In genomic region chr7:74788369-74789150, GRCh38 we compare ENCODE assay signal across 8 cellular contexts. TPM values are rescaled to one million over a fixed set of nuclear protein-coding genes. Genes with fewer than 3 reads are reported as not detected.
DNase-seq lines count a peak whose midpoint lies in the region; TF ChIP-seq lines count a peak whose summit lies in the region.
"Not testable (repeated sequence)": the region's sequence is repeated elsewhere in the genome, so short reads cannot be mapped to it uniquely, and the experiment has no call there.

No MANE protein-coding gene starts in this region.

- TF ChIP-seq CTCF in Loucy (conservative IDR thresholded peaks at IDR 0.05; ENCODE audit: low read length); endothelial cell (IDR thresholded peaks at IDR 0.05; ENCODE audit: unreplicated experiment): not testable (repeated sequence)

- not testable (repeated sequence) for H3K4me3 ChIP-seq in HAP-1
- H3K4me3 ChIP-seq in Loucy (ENCODE audit: low read length, poor library complexity, severe bottlenecking), result peak overlapping the region; percentile 57

- not testable (repeated sequence) for H3K27ac Mint-ChIP-seq in endothelial cell (ENCODE audit: unreplicated experiment)

- not testable (repeated sequence) for H3K4me3 Mint-ChIP-seq in endothelial cell (ENCODE audit: unreplicated experiment)

- H2AFZ ChIP-seq in Loucy (ENCODE audit: low read length), result not testable (repeated sequence)

- not testable (repeated sequence) for H3K9me3 ChIP-seq in HAP-1; Loucy (ENCODE audit: insufficient read depth, low read depth, low read length)

- H3K36me3 ChIP-seq in HAP-1 (replicated peaks); Loucy (ENCODE audit: insufficient read depth, low read length): not testable (repeated sequence)

- H3K9me3 Mint-ChIP-seq in endothelial cell (ENCODE audit: unreplicated experiment), result not testable (repeated sequence)

- H3K4me1 Mint-ChIP-seq in endothelial cell (ENCODE audit: unreplicated experiment), result not testable (repeated sequence)

- not testable (repeated sequence) for H3F3A ChIP-seq in Loucy (ENCODE audit: low read depth)

- DNase-seq in DMS53 treated with DMSO at 0.1 percent for 48 hours (lab: John Stamatoyannopoulos, UW; ENCODE audit: unreplicated experiment), result peak; percentile 61
- peak; percentile 61 to 97 for DNase-seq in HAP-1 (ENCODE audit: low spot score in 2 of 2)
- peak; percentile 72 for DNase-seq in OCI-M2 (lab: John Stamatoyannopoulos, UW; ENCODE audit: unreplicated experiment)
- peak; percentile 93 for DNase-seq in activated T-cell treated with anti-CD3 and anti-CD28 coated beads for 24 hours (ENCODE audit: low read depth)
- peak; percentile 93 for DNase-seq in endothelial cell (ENCODE audit: low spot score)
- peak; percentile 97 for DNase-seq in mucosa of gallbladder (ENCODE audit: low spot score)
- peak; percentile 91 for DNase-seq in stimulated activated CD8-positive, alpha-beta memory T cell treated with anti-CD3 and anti-CD28 coated beads, Interleukin-15, amount 100 ng/mL, for 4 hours (ENCODE audit: low read depth in 2 of 2)

- H3K4me2 ChIP-seq in Loucy (ENCODE audit: low read depth, low read length, poor library complexity, severe bottlenecking), result not testable (repeated sequence)

- H3K27me3 Mint-ChIP-seq in endothelial cell (ENCODE audit: unreplicated experiment), result not testable (repeated sequence)

- not testable (repeated sequence) for H3K9ac ChIP-seq in Loucy (ENCODE audit: low read depth, low read length, poor library complexity, severe bottlenecking)

- not testable (repeated sequence) for H3K36me3 Mint-ChIP-seq in endothelial cell (ENCODE audit: low read depth, unreplicated experiment)

- H3K27me3 ChIP-seq in HAP-1 (ENCODE audit: low read depth); Loucy (ENCODE audit: insufficient read depth, low read length, poor library complexity, severe bottlenecking): not testable (repeated sequence)

- H3K9me2 ChIP-seq in Loucy (replicated peaks; ENCODE audit: low read depth, low read length), result not testable (repeated sequence)

- not testable (repeated sequence) for H3K4me1 ChIP-seq in HAP-1; Loucy (ENCODE audit: insufficient read depth, low read length, poor library complexity, severe bottlenecking)

- in situ Hi-C loops in HAP-1 (cut with MboI; ENCODE audit: low sequenced_read_pairs), result not testable (repeated sequence)

- H4K20me1 ChIP-seq in Loucy (ENCODE audit: insufficient read depth, low read length, poor library complexity, severe bottlenecking), result not testable (repeated sequence)

- H3K79me2 ChIP-seq in Loucy (ENCODE audit: insufficient read depth, low read length), result not testable (repeated sequence)

RNA-seq across cellular contexts. Expression of gene NCF1, which starts 14.7 kb away (rescaled TPM):
- total RNA-seq in endothelial cell (ENCODE audit: unreplicated experiment) (0.80 TPM), mucosa of gallbladder (6.8 TPM)
